Comparison of ENCODE assay signal across 9 cellular contexts in the genomic region with DNA sequence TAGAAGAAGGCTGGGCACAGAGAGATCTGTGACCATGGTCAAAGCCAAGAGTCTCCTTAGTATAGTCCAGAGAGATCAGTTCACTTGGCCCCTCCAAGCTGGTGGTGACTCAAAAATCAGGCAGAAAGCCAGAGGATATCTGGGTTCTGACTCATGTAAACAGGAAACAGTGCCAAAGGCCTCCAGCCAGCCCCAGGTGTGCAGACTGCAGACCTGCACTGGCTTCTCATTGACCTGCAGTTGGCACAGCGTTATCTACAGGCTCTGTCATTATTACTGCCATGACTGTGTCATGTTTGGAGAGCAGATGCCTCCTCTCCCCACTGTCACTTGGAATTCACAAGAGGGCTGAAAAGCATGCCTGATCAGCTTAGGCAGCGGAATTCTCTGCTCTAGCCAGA.
DNase-seq lines count a peak whose midpoint lies in the region; ATAC-seq and TF ChIP-seq lines count a peak whose summit lies in the region.
"Had no signal": no experiment of that assay in that cellular context is flagged by ENCODE, and none has a peak within 500 bp of the region (broad histone marks: within the 10 kb centered on the region; RNA-seq: fewer than 3 reads in every experiment).

No MANE protein-coding gene starts in this region.

- ATAC-seq in GM21381 (IDR thresholded peaks at IDR 0.05; ENCODE audit: unreplicated experiment), result no peak

- no peak for TF ChIP-seq CTCF in VCaP (conservative IDR thresholded peaks at IDR 0.05)

- peak overlapping the region; percentile 64 for H3K27ac ChIP-seq in VCaP
- H3K27ac ChIP-seq: 22Rv1 had no signal

- DNase-seq in NCI-H1417 (lab: John Stamatoyannopoulos, UW) (peak in 2 of 3 experiments; percentile 32 to 66), NCI-H1417 treated with DMSO at 0.1 percent for 48 hours (lab: John Stamatoyannopoulos, UW) (no peak), iris pigment epithelial cell (ENCODE audit: low read depth) (peak; percentile 95), ureter (ENCODE audit: low spot score) (peak; percentile 80), G401 (ENCODE audit: low spot score) (no peak)
- DNase-seq in stimulated activated CD4-positive, alpha-beta T cell treated with anti-CD3 and anti-CD28 coated beads, Interleukin-12 subunit alpha, Interleukin-12 subunit beta, amount 100 ng/mL, for 4 hours, result no peak

- in situ Hi-C loops in G401 (cut with HindIII; ENCODE audit: low sequenced_read_pairs), result no loop called here

Comparison
In these comparisons a context has a peak if more than half of its experiments do, and no peak if none do; other contexts are left out.
1. DNase-seq: peak in NCI-H1417 (2 of 3), iris pigment epithelial cell (single experiment) and ureter (single experiment); none in NCI-H1417 treated with DMSO at 0.1 percent for 48 hours (single experiment), stimulated activated CD4-positive, alpha-beta T cell treated with anti-CD3 and anti-CD28 coated beads, Interleukin-12 subunit alpha, Interleukin-12 subunit beta, amount 100 ng/mL, for 4 hours (single experiment) and G401 (single experiment).